In genomic region chr10:11073410-11073809, GRCh38 we compare ENCODE assay signal across 27 cellular contexts.
"Had no signal": no experiment of that assay in that cellular context is flagged by ENCODE, and none has a peak within 500 bp of the region (broad histone marks: within the 10 kb centered on the region; RNA-seq: fewer than 3 reads in every experiment).

No MANE protein-coding gene starts in this region.

- H3K36me3 ChIP-seq: adrenal gland, colonic mucosa, esophagus squamous epithelium, gastrocnemius medialis, stomach, suprapubic skin, tibial artery, upper lobe of right lung had no signal

- ATAC-seq: activated CD4-positive, alpha-beta T cell treated with anti-CD3 and anti-CD28 coated beads for 36 hours; activated CD8-positive, alpha-beta memory T cell treated with anti-CD3 and anti-CD28 coated beads, Interleukin-2, amount 10 ng/mL, durations not matched to agents 7 days and 5 days; activated CD8-positive, alpha-beta T cell treated with anti-CD3 and anti-CD28 coated beads, Interleukin-2, amount 10 ng/mL, durations not matched to agents 7 days and 5 days; gastrocnemius medialis; left lobe of liver; sciatic nerve; stimulated activated naive B cell treated with anti-CD40 and anti-IgM and Interleukin-4, amounts not matched to agents 10 μg/mL and 1 μg/mL and 100 μg/mL, for 72 hours; upper lobe of right lung had no signal

- H3K27me3 ChIP-seq: adrenal gland, colonic mucosa, esophagus squamous epithelium, gastrocnemius medialis, stomach, suprapubic skin, tibial artery, upper lobe of right lung had no signal

- H3K4me3 ChIP-seq: adrenal gland, colonic mucosa, esophagus squamous epithelium, lung, stomach, suprapubic skin, tibial artery, upper lobe of right lung had no signal

- H3K9me3 ChIP-seq: adrenal gland, colonic mucosa, esophagus squamous epithelium, gastrocnemius medialis, stomach, suprapubic skin, tibial artery, upper lobe of right lung had no signal

- H3K27ac ChIP-seq: adrenal gland, colonic mucosa, epithelial cell of prostate, esophagus squamous epithelium, gastrocnemius medialis, stomach, suprapubic skin, tibial artery, upper lobe of right lung had no signal

- DNase-seq: activated B cell treated with CpG ODN at 0.5 μM for 24 hours; activated CD4-positive, alpha-beta T cell treated with anti-CD3 and anti-CD28 coated beads for 36 hours; activated CD8-positive, alpha-beta memory T cell treated with anti-CD3 and anti-CD28 coated beads, Interleukin-2, amount 10 ng/mL, durations not matched to agents 7 days and 5 days; activated CD8-positive, alpha-beta T cell treated with anti-CD3 and anti-CD28 coated beads, Interleukin-2, amount 10 ng/mL, durations not matched to agents 7 days and 5 days; activated effector memory CD4-positive, alpha-beta T cell treated with Interleukin-2 at 50 U/mL for 16 hours; activated naive CD4-positive, alpha-beta T cell treated with Interleukin-2 at 50 U/mL for 16 hours; activated T-cell treated with anti-CD3 and anti-CD28 coated beads for 4 hours; adrenal gland; colonic mucosa; effector CD8-positive, alpha-beta T cell; esophagus squamous epithelium; gastrocnemius medialis; hypothalamus; mesendoderm; posterior cingulate gyrus; small intestine; stimulated activated CD4-positive, alpha-beta T cell treated with anti-CD3 and anti-CD28 coated beads, Interleukin-4, amount 100 ng/mL, for 24 hours; stimulated activated naive B cell treated with anti-CD40 and anti-IgM and Interleukin-4, amounts not matched to agents 10 μg/mL and 1 μg/mL and 100 μg/mL, for 72 hours; stomach; T-helper 2 cell; tibial artery; upper lobe of right lung had no signal

- H3K4me1 ChIP-seq: adrenal gland, colonic mucosa, esophagus squamous epithelium, suprapubic skin had no signal
